11 cellular contexts compared by ENCODE assay signal in genomic region chr3:196225763-196226364, GRCh38. TPM values are rescaled to one million over a fixed set of nuclear protein-coding genes. Genes with fewer than 3 reads are reported as not detected.
"Had no signal": no experiment of that assay in that cellular context is flagged by ENCODE, and none has a peak within 500 bp of the region (broad histone marks: within the 10 kb centered on the region; RNA-seq: fewer than 3 reads in every experiment).

No MANE protein-coding gene starts in this region.

- H3K9me3 Mint-ChIP-seq: HFFc6 had no signal

- ATAC-seq: HCT116, K562 had no signal

- H3K9ac ChIP-seq: GM23248 had no signal

- H3K4me3 Mint-ChIP-seq: HFFc6 had no signal

- H3K9me3 ChIP-seq: HAP-1 had no signal

- DNase-seq: GM23248, GOT3, H7, HFFc6, IMR-90 had no signal

- H2AFZ ChIP-seq: GM23248 had no signal

- H3K4me3 ChIP-seq: GM23248, HAP-1, K562 had no signal

- H3K4me1 ChIP-seq: HAP-1 had no signal

- H3K36me3 ChIP-seq: HAP-1 had no signal

- H3K27ac Mint-ChIP-seq: HFFc6 had no signal

- H3K27ac ChIP-seq: GM23248, HL-60 had no signal

RNA-seq across cellular contexts. Expression of gene SLC51A, which starts 9.5 kb away (rescaled TPM):
- total RNA-seq: GM23248, H4, HFFc6, HT1080, IMR-90, K562 had no signal
- polyA plus RNA-seq: IMR-90 had no signal

RNA-seq across cellular contexts. Expression of gene ZDHHC19, which starts 14.7 kb away (rescaled TPM):
- total RNA-seq: GM23248, H4, H7, HFFc6, HT1080, IMR-90 had no signal
- polyA plus RNA-seq: GM23248 had no signal
